ENCODE assay signal across 11 cellular contexts in genomic region chr1:183877321-183877720, GRCh38.
A peak's percentile ranks its signal among the peaks of the same experiment; 100 is the strongest.
DNase-seq lines count a peak whose midpoint lies in the region; ATAC-seq and TF ChIP-seq lines count a peak whose summit lies in the region.
"Had no signal": no experiment of that assay in that cellular context is flagged by ENCODE, and none has a peak within 500 bp of the region (broad histone marks: within the 10 kb centered on the region; RNA-seq: fewer than 3 reads in every experiment).

No MANE protein-coding gene starts in this region.

- peak overlapping the region in 8 of 12 donors; percentile 5 to 39 (median 14) for H3K4me3 ChIP-seq in heart left ventricle
- peak overlapping the region in 1 of 2 donors; percentile 32 for H3K4me3 ChIP-seq in aorta (ENCODE audit: low read length in 2 of 2)

- H3K9me3 ChIP-seq in heart left ventricle (no peaks in the 10 kb centered on the region), aorta (ENCODE audit: control insufficient read depth, low read length) (no peaks in the 10 kb centered on the region)

- H3K4me1 ChIP-seq in heart left ventricle (peaks cover 17 to 98% (median 78%) of the 10 kb centered on the region in 12 donors), aorta (ENCODE audit: control insufficient read depth in 1 of 2, insufficient read depth in 2 of 2, low read length in 2 of 2) (peaks cover 0 to 6% of the 10 kb centered on the region in 2 donors)

- H3K27ac ChIP-seq in heart left ventricle (peak overlapping the region; percentile 29 to 82 (median 63)), aorta (ENCODE audit: low read depth in 1 of 2, low read length in 2 of 2) (peak overlapping the region in 1 of 2 donors; percentile 1)
- H3K27ac ChIP-seq: foreskin keratinocyte had no signal

- no peak for TF ChIP-seq POLR2A in heart left ventricle (IDR thresholded peaks at IDR 0.05)

- intact Hi-C loops in heart left ventricle (cut with DNase I), result loop anchor here in 6 of 10 donors (5.0 to 10.0 kb wide), 5 partner anchors 35 to 73 kb away; partner anchors contain the start of gene RGL1 (in 2 of the 6)
- intact Hi-C loops in Right ventricle myocardium inferior (cut with DNase I), result no loop called here
- intact Hi-C loops in aorta (cut with DNase I), result no loop called here

- H3K36me3 ChIP-seq in heart left ventricle, result peaks cover 0 to 18% (median 0%) of the 10 kb centered on the region in 9 donors
- no peaks in the 10 kb centered on the region for H3K36me3 ChIP-seq in aorta (ENCODE audit: control insufficient read depth in 1 of 2, insufficient read depth in 2 of 2, low read length in 1 of 2)

- DNase-seq in heart left ventricle (peak; percentile 49 to 72 (median 60)), Right ventricle myocardium inferior (ENCODE audit: missing footprints) (no peak), glomerular visceral epithelial cell (ENCODE audit: extremely low spot score) (peak; percentile 45), omental fat pad (ENCODE audit: low spot score) (no peak), aorta (peak; percentile 80 to 81), islet precursor cell (no peak)
- DNase-seq: foreskin keratinocyte, MM.1S, SHP77 treated with DMSO at 0.1 percent for 48 hours had no signal

- ATAC-seq in heart left ventricle (peak in 3 of 4 donors; percentile 38 to 72 (median 63)), Right ventricle myocardium inferior (no peak), omental fat pad (ENCODE audit: low FRiP score) (peak; percentile 54), aorta (ENCODE audit: low FRiP score) (peak; percentile 77), esophagus mucosa (no peak), HG02571 (IDR thresholded peaks at IDR 0.05; ENCODE audit: unreplicated experiment) (no peak)
- ATAC-seq: foreskin keratinocyte had no signal

- TF ChIP-seq CTCF in heart left ventricle (IDR thresholded peaks at IDR 0.05), result no peak
- TF ChIP-seq CTCF in omental fat pad (IDR thresholded peaks at IDR 0.05), result no peak

- WGBS in heart left ventricle, 4 donors, result 16 to 35% (median 23%) methylated on average over 8 of the region's 8 CpGs
- WGBS in aorta, 2 donors, result 4 to 7% methylated on average over 8 of the region's 8 CpGs

- no peaks in the 10 kb centered on the region for H3K27me3 ChIP-seq in heart left ventricle
- no peaks in the 10 kb centered on the region for H3K27me3 ChIP-seq in aorta (ENCODE audit: control insufficient read depth in 1 of 2, insufficient read depth in 2 of 2, low read length in 1 of 2)
- H3K27me3 ChIP-seq: foreskin keratinocyte had no signal

Comparison
In these comparisons a context has a peak if more than half of its experiments do, and no peak if none do; other contexts are left out.
1. ATAC-seq: peak in heart left ventricle (3 of 4), omental fat pad (single experiment) and aorta (single experiment); none in Right ventricle myocardium inferior (single experiment), esophagus mucosa (single experiment) and HG02571 (single experiment).
2. DNase-seq: peak in heart left ventricle (5 of 5), glomerular visceral epithelial cell (single experiment) and aorta (2 of 2); none in Right ventricle myocardium inferior (single experiment), omental fat pad (single experiment) and islet precursor cell (single experiment).
3. intact Hi-C loops: an anchor here in heart left ventricle (5.0 to 10.0 kb wide); none called in Right ventricle myocardium inferior and aorta.